Comparison of ENCODE assay signal across 8 cellular contexts in the genomic region with DNA sequence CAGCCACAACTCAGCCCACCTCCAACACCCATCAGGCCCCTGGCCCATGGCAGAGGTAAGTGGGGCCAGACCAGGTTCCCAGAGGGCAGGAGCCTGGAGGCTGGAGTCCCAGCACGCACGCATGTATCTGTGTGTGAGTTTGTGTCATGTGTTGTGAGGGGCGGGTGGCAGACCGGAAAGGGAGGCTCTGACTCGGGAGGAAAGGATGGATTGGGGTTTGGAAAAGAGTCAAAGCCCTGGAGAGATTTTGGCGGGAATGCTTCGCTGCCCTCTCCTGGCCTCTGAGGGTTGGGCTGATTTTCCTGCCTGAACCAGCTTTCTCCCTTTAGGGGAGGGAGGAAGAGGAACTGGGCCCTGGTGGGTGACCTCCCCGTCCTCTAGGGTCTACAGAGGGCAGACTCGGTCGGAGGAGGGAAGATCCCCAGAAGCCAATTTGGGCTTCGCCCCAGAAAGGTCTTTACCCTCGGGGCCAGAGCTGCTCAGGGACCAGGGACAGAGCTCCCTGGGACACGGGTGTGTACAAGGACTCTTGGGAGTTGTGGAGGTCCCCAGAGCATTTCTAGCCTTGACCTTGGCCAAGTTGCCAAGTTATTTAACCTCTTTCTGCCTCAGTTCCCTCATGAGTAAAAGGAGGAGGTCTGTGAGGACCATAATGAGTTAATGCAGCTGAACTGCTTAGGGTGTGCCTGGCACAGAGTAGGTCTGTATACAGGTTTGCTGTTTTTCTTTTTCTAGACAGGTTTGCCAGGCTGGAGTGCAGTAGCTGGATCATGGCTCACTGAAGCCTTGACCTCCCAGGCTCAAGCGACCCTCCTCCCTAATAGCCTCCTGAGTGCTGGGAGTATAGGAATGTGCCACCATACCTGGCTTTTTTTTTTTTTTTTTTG. TPM values are rescaled to one million over a fixed set of nuclear protein-coding genes. Genes with fewer than 3 reads are reported as not detected.
DNase-seq lines count a peak whose midpoint lies in the region; ATAC-seq and TF ChIP-seq lines count a peak whose summit lies in the region.

No MANE protein-coding gene starts in this region.

- peaks cover 3% of the 10 kb centered on the region; the same call in 1 of the 3 replicates for H3K36me3 Mint-ChIP-seq in GM23338 (ENCODE audit: low read depth)
- H3K36me3 Mint-ChIP-seq in T-helper 17 cell (ENCODE audit: low read depth): no peaks in the 10 kb centered on the region

- H3K27me3 ChIP-seq in A673 (replicated peaks; ENCODE audit: insufficient read depth, low read depth, low read length, poor library complexity): no peaks in the 10 kb centered on the region
- H3K27me3 ChIP-seq in GM23338 (ENCODE audit: insufficient read depth): peaks cover 14% of the 10 kb centered on the region; the same call in 1 of the 2 replicates

- POLR2A ChIA-PET in A673 (lab: Charles Lee; ENCODE audit: low non-redundant PET): no interaction called here

- peaks cover 34% of the 10 kb centered on the region for H3K4me1 ChIP-seq in A673 (ENCODE audit: insufficient read depth, low read length, poor library complexity, severe bottlenecking)
- H3K4me1 ChIP-seq in GM23338 (ENCODE audit: insufficient read depth): peaks cover 5% of the 10 kb centered on the region

- no peaks in the 10 kb centered on the region for H3K79me2 ChIP-seq in GM23338 (replicated peaks; ENCODE audit: insufficient read depth)

- DNase-seq in A673 (ENCODE audit: low spot score) (peak; percentile 90), GM23338 (ENCODE audit: low spot score) (peak; percentile 84), OCI-M1 (lab: John Stamatoyannopoulos, UW) (peak; percentile 67), posterior vena cava (ENCODE audit: low spot score) (peak; percentile 90), T-helper 17 cell (no peak), activated T-cell treated with anti-CD3 and anti-CD28 coated beads for 4 hours (no peak)

- H4K20me1 ChIP-seq in GM23338 (replicated peaks; ENCODE audit: insufficient read depth): no peaks in the 10 kb centered on the region

- H3K4me3 Mint-ChIP-seq in GM23338 (no peak overlapping the region; the same call in 2 of the 3 replicates), T-helper 17 cell (no peak overlapping the region)

- H3K4me2 ChIP-seq in GM23338: no peak overlapping the region

- BruUV-seq in A673 (replicated peaks; lab: Mats Ljungman, UMichigan): no TSS peak

- H3K4me3 ChIP-seq in A673 (ENCODE audit: low read depth, low read length, poor library complexity, severe bottlenecking) (no peak overlapping the region), GM23338 (no peak overlapping the region)

- CTCF ChIA-PET in A673 (lab: Charles Lee): interaction anchor here (0.6 to 2.9 kb wide), 4 partner anchors 24 to 374 kb away, joined by 3 to 31 read pairs (median 8); a partner anchor contains a TSS

- H2AFZ ChIP-seq in GM23338: peak overlapping the region; percentile 96

- no peaks in the 10 kb centered on the region for H3K36me3 ChIP-seq in A673 (ENCODE audit: insufficient read depth, low read length, poor library complexity, severe bottlenecking)
- H3K36me3 ChIP-seq in GM23338 (ENCODE audit: insufficient read depth): no peaks in the 10 kb centered on the region

- TF ChIP-seq CTCF in A673 (conservative IDR thresholded peaks at IDR 0.05; ENCODE audit: low read depth, low read length) (peak; percentile 63), GM23338 (conservative IDR thresholded peaks at IDR 0.05; ENCODE audit: low read depth in 2 of 2) (peak; percentile 46 to 68)

- ATAC-seq in GM23338 (peak; percentile 81), esophagus mucosa (peak; percentile 38), T-helper 17 cell (no peak), HG02970 (IDR thresholded peaks at IDR 0.05; ENCODE audit: low FRiP score, unreplicated experiment) (no peak)

- H3K9me3 ChIP-seq in A673 (ENCODE audit: low read depth, low read length, poor library complexity, severe bottlenecking) (no peaks in the 10 kb centered on the region), T-helper 17 cell (ENCODE audit: control insufficient read depth, low read length, poor library complexity, severe bottlenecking) (no peaks in the 10 kb centered on the region)

- H3K27ac Mint-ChIP-seq in GM23338: peak overlapping the region; percentile 58
- H3K27ac Mint-ChIP-seq in T-helper 17 cell: no peak overlapping the region

- H3K27me3 Mint-ChIP-seq in GM23338 (ENCODE audit: insufficient read depth, low read depth, poor library complexity) (peaks cover 19% of the 10 kb centered on the region), T-helper 17 cell (peaks cover 12% of the 10 kb centered on the region)

- no peaks in the 10 kb centered on the region for H3K9me3 Mint-ChIP-seq in GM23338

- H3K4me1 Mint-ChIP-seq in GM23338: peaks cover 10% of the 10 kb centered on the region
- H3K4me1 Mint-ChIP-seq in T-helper 17 cell: peaks cover 19% of the 10 kb centered on the region

- H3K9me2 ChIP-seq in GM23338 (ENCODE audit: insufficient read depth): no peaks in the 10 kb centered on the region

- 0 out of 2 replicates have a peak, but pooled peaks cover 2% of the 10 kb centered on the region for H3F3A ChIP-seq in GM23338 (replicated peaks; ENCODE audit: low read depth)

- intact Hi-C loops in A673 (cut with micrococcal nuclease; ENCODE audit: unreplicated experiment): no loop called here
- intact Hi-C loops in posterior vena cava (cut with DNase I): no loop called here

- peak overlapping the region; percentile 53 for H3K27ac ChIP-seq in A673 (ENCODE audit: low read depth, low read length, poor library complexity, severe bottlenecking)
- no peak overlapping the region for H3K27ac ChIP-seq in GM23338 (ENCODE audit: low read depth)

TF ChIP-seq in GM23338, 12 proteins besides CTCF, POLR2A, EP300 and RAD21:
- TF ChIP-seq ZNF331 (CRISPR knock-in tag; IDR thresholded peaks at IDR 0.05; ENCODE audit: low read depth) (no peak), EZH2 (IDR thresholded peaks at IDR 0.05; ENCODE audit: low read depth, unreplicated experiment) (no peak)
TF ChIP-seq in GM23338: peak in this region for 0.

RNA-seq across cellular contexts. Expression of a gene that starts 6.9 kb away (rescaled TPM):
- 22.4 and 27.6 TPM in 2 replicates for total RNA-seq in A673 (2021)
- 21.6 and 23.2 TPM in 2 replicates for total RNA-seq in GM23338 (2014; rRNA removed; shearing (Covaris generic))
- 16.8 and 18.6 TPM in 2 replicates for polyA plus RNA-seq in GM23338 (2016; fragmentation: Nextera tagmentation; extraction: Ambion mirVana)
- 16.9 TPM for total RNA-seq in esophagus mucosa
- 10 to 100 TPM; 35.7 to 36.0 TPM for total RNA-seq in posterior vena cava
- total RNA-seq in T-helper 17 cell: 10 to 100 TPM; 14.1 to 18.1 TPM

RNA-seq across cellular contexts. Expression of a gene that starts 7.3 kb away (rescaled TPM):
- total RNA-seq in A673 (2021) (122 and 124 TPM in 2 replicates), esophagus mucosa (76.2 TPM), posterior vena cava (10 to 100 TPM; 76.0 to 92.2 TPM), T-helper 17 cell (10 to 100 TPM; 63.1 to 65.7 TPM)
- 83.0 and 121 TPM in 2 replicates for total RNA-seq in GM23338 (2014; rRNA removed; shearing (Covaris generic))
- 294 and 358 TPM in 2 replicates for polyA plus RNA-seq in GM23338 (2016; fragmentation: Nextera tagmentation; extraction: Ambion mirVana)

RNA-seq across cellular contexts. Expression of a gene that starts 11.7 kb away (rescaled TPM):
- total RNA-seq in A673 (2021) (12.6 and 29.0 TPM in 2 replicates), esophagus mucosa (28.9 TPM), posterior vena cava (10 to 100 TPM in 1 of 2 donors, 1 to 10 TPM in 1; 7.4 to 38.7 TPM), T-helper 17 cell (1 to 10 TPM; 3.7 to 8.5 TPM)
- 10.1 and 14.6 TPM in 2 replicates for total RNA-seq in GM23338 (2014; rRNA removed; shearing (Covaris generic))
- polyA plus RNA-seq in GM23338 (2016; fragmentation: Nextera tagmentation; extraction: Ambion mirVana): 17.1 and 20.1 TPM in 2 replicates

RNA-seq across cellular contexts. Expression of a gene that starts 21.5 kb away (rescaled TPM):
- total RNA-seq in A673 (2021) (32.3 and 32.9 TPM in 2 replicates), esophagus mucosa (15.3 TPM), posterior vena cava (10 to 100 TPM; 31.8 to 36.7 TPM), T-helper 17 cell (10 to 100 TPM; 27.4 to 28.0 TPM)
- 57.3 and 66.3 TPM in 2 replicates for total RNA-seq in GM23338 (2014; rRNA removed; shearing (Covaris generic))
- 54.5 and 60.4 TPM in 2 replicates for polyA plus RNA-seq in GM23338 (2016; fragmentation: Nextera tagmentation; extraction: Ambion mirVana)

RNA-seq across cellular contexts. Expression of a gene that starts 23.7 kb away (rescaled TPM):
- total RNA-seq in A673 (2021) (98.5 and 116 TPM in 2 replicates), esophagus mucosa (42.3 TPM), posterior vena cava (10 to 100 TPM; 39.7 to 40.8 TPM), T-helper 17 cell (10 to 100 TPM; 27.7 to 30.4 TPM)
- 94.3 and 102 TPM in 2 replicates for total RNA-seq in GM23338 (2014; rRNA removed; shearing (Covaris generic))
- 79.0 and 84.4 TPM in 2 replicates for polyA plus RNA-seq in GM23338 (2016; fragmentation: Nextera tagmentation; extraction: Ambion mirVana)

Comparison
In these comparisons a context has a peak if more than half of its experiments do, and no peak if none do; other contexts are left out.
1. DNase-seq: peak in A673 (single experiment), GM23338 (single experiment), OCI-M1 (single experiment) and posterior vena cava (single experiment); none in T-helper 17 cell (0 of 3) and activated T-cell treated with anti-CD3 and anti-CD28 coated beads for 4 hours (single experiment).
2. ATAC-seq: peak in GM23338 (single experiment) and esophagus mucosa (single experiment); none in T-helper 17 cell (single experiment) and HG02970 (single experiment).